In the genomic region with DNA sequence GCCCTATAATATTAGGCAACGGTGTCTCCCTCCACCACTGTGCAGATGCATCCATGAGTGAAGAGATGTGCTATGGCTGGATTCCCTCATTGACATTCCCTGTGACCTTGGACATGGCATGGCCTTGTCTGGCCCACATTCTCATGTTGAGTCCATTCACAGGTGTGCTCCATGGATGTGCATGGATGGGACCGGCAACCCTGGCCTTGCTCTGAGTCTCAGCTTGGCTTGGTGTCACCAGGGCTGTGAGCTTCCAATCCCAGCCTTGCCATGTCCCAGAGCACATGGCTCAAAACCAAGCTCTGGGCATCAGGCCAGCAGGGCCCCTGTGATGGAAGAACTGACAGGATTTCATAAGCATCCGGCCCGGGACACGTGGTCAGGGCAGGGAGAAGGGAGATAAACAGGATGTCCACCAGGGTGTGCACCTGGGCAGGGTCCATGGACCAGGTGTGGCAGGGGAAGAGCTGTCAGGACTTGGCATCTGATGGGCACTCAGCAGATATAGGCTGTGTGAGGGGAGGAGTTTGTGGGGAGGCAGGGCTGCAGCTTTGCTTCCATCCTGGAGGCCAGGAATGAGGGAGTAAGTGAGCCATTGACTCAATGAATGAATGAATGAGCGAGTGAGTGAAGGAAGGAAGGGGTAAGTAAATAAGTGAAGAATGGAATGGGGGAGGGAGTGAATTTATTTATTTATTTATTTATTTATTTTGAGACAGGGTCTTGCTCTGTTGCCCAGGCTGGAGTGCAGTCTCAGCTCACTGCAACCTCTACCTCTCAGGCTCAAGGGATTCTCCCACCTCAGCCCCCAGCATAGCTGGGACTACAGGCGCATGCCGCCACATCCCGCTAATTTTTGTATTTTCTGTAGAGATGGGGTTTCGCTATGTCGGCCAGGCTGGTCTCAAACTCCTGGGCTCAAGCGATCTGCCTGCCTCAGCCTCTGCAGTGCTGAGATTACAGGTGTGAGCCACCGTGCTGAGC, we compare ENCODE assay signal across 1 cellular context.
TF ChIP-seq lines count a peak whose summit lies in the region.

No MANE protein-coding gene starts in this region.

TF ChIP-seq in HepG2, 621 proteins besides CTCF, POLR2A, EP300 and RAD21 (continued from another document and continues in another):
- TF ChIP-seq CSRNP2 (CRISPR knock-in tag; conservative IDR thresholded peaks at IDR 0.05; ENCODE audit: low read depth) (no peak), MBD4 (IDR thresholded peaks at IDR 0.05; ENCODE audit: borderline replicate concordance, low read length) (no peak), ZNF761 (CRISPR knock-in tag; conservative IDR thresholded peaks at IDR 0.05) (peak; percentile 97), DBP (CRISPR knock-in tag; IDR thresholded peaks at IDR 0.05; ENCODE audit: not compliant biosample characterization) (no peak), PHF8 (CRISPR knock-in tag; IDR thresholded peaks at IDR 0.05) (peak; percentile 79), GRHL1 (CRISPR knock-in tag; conservative IDR thresholded peaks at IDR 0.05) (no peak), TRIM22 (IDR thresholded peaks at IDR 0.05) (no peak), ZMYM3 (CRISPR knock-in tag; IDR thresholded peaks at IDR 0.05) (peak; percentile 92; the same call in 1 of the 2 replicates), POGZ (CRISPR knock-in tag; IDR thresholded peaks at IDR 0.05) (peak; percentile 98), ZBTB39 (CRISPR knock-in tag; IDR thresholded peaks at IDR 0.05) (no peak), NR1H2 (CRISPR knock-in tag; IDR thresholded peaks at IDR 0.05; ENCODE audit: borderline replicate concordance, low read depth) (no peak; the same call in 1 of the 2 replicates), ZNF143 (CRISPR knock-in tag; IDR thresholded peaks at IDR 0.05) (peak; percentile 65; the same call in 1 of the 2 replicates), ZNF709 (CRISPR knock-in tag; IDR thresholded peaks at IDR 0.05) (no peak), NCOA2 (CRISPR knock-in tag; IDR thresholded peaks at IDR 0.05) (peak; percentile 96), RELA (CRISPR knock-in tag; IDR thresholded peaks at IDR 0.05) (peak; percentile 95), ZFP36 (IDR thresholded peaks at IDR 0.05; ENCODE audit: borderline replicate concordance, low read depth, low read length, partially characterized antibody) (no peak), ZNF512 (CRISPR knock-in tag; IDR thresholded peaks at IDR 0.05) (peak; percentile 96), ZNF224 (CRISPR knock-in tag; IDR thresholded peaks at IDR 0.05) (peak; percentile 97), ZNF737 (CRISPR knock-in tag; IDR thresholded peaks at IDR 0.05; ENCODE audit: borderline replicate concordance) (peak; percentile 80; the same call in 1 of the 2 replicates), GMEB1 (CRISPR knock-in tag; IDR thresholded peaks at IDR 0.05; ENCODE audit: borderline replicate concordance) (peak; percentile 81; the same call in 1 of the 2 replicates), CHCHD3 (CRISPR knock-in tag; IDR thresholded peaks at IDR 0.05) (peak; percentile 93; the same call in 1 of the 2 replicates), RARG (CRISPR knock-in tag; IDR thresholded peaks at IDR 0.05; ENCODE audit: low read depth) (no peak), SIX4 (CRISPR knock-in tag; IDR thresholded peaks at IDR 0.05) (peak; percentile 92), ETS1 (CRISPR knock-in tag; IDR thresholded peaks at IDR 0.05) (no peak), ZNF572 (CRISPR knock-in tag; IDR thresholded peaks at IDR 0.05) (peak; percentile 99), IRF2 (CRISPR knock-in tag; IDR thresholded peaks at IDR 0.05) (peak; percentile 100), GTF3A (CRISPR knock-in tag; conservative IDR thresholded peaks at IDR 0.05) (peak; percentile 89; the same call in 1 of the 2 replicates), ZNF557 (CRISPR knock-in tag; IDR thresholded peaks at IDR 0.05) (0 out of 2 replicates have a peak, but pooled peaks have one; percentile 74), ZNF331 (CRISPR knock-in tag; IDR thresholded peaks at IDR 0.05) (peak; percentile 99), REXO4 (CRISPR knock-in tag; IDR thresholded peaks at IDR 0.05; ENCODE audit: borderline replicate concordance) (0 out of 2 replicates have a peak, but pooled peaks have one; percentile 42), ZNF562 (CRISPR knock-in tag; IDR thresholded peaks at IDR 0.05; ENCODE audit: borderline replicate concordance) (no peak), ZNF34 (CRISPR knock-in tag; IDR thresholded peaks at IDR 0.05; ENCODE audit: borderline replicate concordance) (peak; percentile 98)
- TF ChIP-seq, protein P1, sequence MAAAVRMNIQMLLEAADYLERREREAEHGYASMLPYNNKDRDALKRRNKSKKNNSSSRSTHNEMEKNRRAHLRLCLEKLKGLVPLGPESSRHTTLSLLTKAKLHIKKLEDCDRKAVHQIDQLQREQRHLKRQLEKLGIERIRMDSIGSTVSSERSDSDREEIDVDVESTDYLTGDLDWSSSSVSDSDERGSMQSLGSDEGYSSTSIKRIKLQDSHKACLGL (CRISPR knock-in tag; IDR thresholded peaks at IDR 0.05) = peak; percentile 98
- TF ChIP-seq, protein P2, sequence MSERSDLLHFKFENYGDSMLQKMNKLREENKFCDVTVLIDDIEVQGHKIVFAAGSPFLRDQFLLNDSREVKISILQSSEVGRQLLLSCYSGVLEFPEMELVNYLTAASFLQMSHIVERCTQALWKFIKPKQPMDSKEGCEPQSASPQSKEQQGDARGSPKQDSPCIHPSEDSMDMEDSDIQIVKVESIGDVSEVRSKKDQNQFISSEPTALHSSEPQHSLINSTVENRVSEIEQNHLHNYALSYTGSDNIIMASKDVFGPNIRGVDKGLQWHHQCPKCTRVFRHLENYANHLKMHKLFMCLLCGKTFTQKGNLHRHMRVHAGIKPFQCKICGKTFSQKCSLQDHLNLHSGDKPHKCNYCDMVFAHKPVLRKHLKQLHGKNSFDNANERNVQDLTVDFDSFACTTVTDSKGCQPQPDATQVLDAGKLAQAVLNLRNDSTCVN (CRISPR knock-in tag; IDR thresholded peaks at IDR 0.05; ENCODE audit: borderline replicate concordance) = peak; percentile 96
- TF ChIP-seq, protein P3, sequence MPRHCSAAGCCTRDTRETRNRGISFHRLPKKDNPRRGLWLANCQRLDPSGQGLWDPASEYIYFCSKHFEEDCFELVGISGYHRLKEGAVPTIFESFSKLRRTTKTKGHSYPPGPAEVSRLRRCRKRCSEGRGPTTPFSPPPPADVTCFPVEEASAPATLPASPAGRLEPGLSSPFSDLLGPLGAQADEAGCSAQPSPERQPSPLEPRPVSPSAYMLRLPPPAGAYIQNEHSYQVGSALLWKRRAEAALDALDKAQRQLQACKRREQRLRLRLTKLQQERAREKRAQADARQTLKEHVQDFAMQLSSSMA (CRISPR knock-in tag; IDR thresholded peaks at IDR 0.05) = peak; percentile 95
- TF ChIP-seq, protein P4, sequence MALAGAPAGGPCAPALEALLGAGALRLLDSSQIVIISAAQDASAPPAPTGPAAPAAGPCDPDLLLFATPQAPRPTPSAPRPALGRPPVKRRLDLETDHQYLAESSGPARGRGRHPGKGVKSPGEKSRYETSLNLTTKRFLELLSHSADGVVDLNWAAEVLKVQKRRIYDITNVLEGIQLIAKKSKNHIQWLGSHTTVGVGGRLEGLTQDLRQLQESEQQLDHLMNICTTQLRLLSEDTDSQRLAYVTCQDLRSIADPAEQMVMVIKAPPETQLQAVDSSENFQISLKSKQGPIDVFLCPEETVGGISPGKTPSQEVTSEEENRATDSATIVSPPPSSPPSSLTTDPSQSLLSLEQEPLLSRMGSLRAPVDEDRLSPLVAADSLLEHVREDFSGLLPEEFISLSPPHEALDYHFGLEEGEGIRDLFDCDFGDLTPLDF (CRISPR knock-in tag; IDR thresholded peaks at IDR 0.05) = no peak
- TF ChIP-seq, protein P5, sequence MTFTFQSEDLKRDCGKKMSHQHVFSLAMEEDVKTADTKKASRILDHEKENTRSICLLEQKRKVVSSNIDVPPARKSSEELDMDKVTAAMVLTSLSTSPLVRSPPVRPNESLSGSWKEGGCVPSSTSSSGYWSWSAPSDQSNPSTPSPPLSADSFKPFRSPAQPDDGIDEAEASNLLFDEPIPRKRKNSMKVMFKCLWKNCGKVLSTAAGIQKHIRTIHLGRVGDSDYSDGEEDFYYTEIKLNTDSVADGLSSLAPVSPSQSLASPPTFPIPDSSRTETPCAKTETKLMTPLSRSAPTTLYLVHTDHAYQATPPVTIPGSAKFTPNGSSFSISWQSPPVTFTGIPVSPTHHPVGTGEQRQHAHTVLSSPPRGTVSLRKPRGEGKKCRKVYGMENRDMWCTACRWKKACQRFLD (CRISPR knock-in tag; IDR thresholded peaks at IDR 0.05; ENCODE audit: borderline replicate concordance) = peak; percentile 88
